9 cellular contexts compared by ENCODE assay signal in genomic region chr5:112228672-112229071, GRCh38.
DNase-seq lines count a peak whose midpoint lies in the region; ATAC-seq and TF ChIP-seq lines count a peak whose summit lies in the region.
"Had no signal": no experiment of that assay in that cellular context is flagged by ENCODE, and none has a peak within 500 bp of the region (broad histone marks: within the 10 kb centered on the region; RNA-seq: fewer than 3 reads in every experiment).

No MANE protein-coding gene starts in this region.

- no peak overlapping the region for H3K9ac ChIP-seq in parathyroid adenoma

- H3K79me2 ChIP-seq in parathyroid adenoma = no peaks in the 10 kb centered on the region

- no peak for TF ChIP-seq POLR2A in Peyer's patch (IDR thresholded peaks at IDR 0.05)

- TF ChIP-seq CTCF in Peyer's patch (IDR thresholded peaks at IDR 0.05) (no peak), fibroblast of the aortic adventitia (IDR thresholded peaks at IDR 0.05; ENCODE audit: insufficient read depth, low read length) (no peak), parathyroid adenoma (IDR thresholded peaks at IDR 0.05) (no peak)

- no peaks in the 10 kb centered on the region for H3K9me3 ChIP-seq in Peyer's patch
- H3K9me3 ChIP-seq in parathyroid adenoma (ENCODE audit: control insufficient read depth, low read length) = no peaks in the 10 kb centered on the region

- H3K4me1 ChIP-seq in Peyer's patch (peaks cover 0 to 6% (median 0%) of the 10 kb centered on the region in 4 donors), parathyroid adenoma (peaks cover 5% of the 10 kb centered on the region)

- no peaks in the 10 kb centered on the region for H3K36me3 ChIP-seq in Peyer's patch
- no peaks in the 10 kb centered on the region for H3K36me3 ChIP-seq in parathyroid adenoma (ENCODE audit: control insufficient read depth, insufficient read depth, low read length)

- H3K4me3 ChIP-seq in Peyer's patch = no peak overlapping the region
- H3K4me3 ChIP-seq in fibroblast of the aortic adventitia (ENCODE audit: low read depth, low read length) = no peak overlapping the region
- peak overlapping the region; percentile 29 for H3K4me3 ChIP-seq in parathyroid adenoma (ENCODE audit: low read depth, low read length)

- no peak overlapping the region for H2AFZ ChIP-seq in parathyroid adenoma

- H3K27me3 ChIP-seq in Peyer's patch = no peaks in the 10 kb centered on the region
- no peaks in the 10 kb centered on the region for H3K27me3 ChIP-seq in parathyroid adenoma (ENCODE audit: control insufficient read depth, insufficient read depth, low read length)

- H3K27ac ChIP-seq in Peyer's patch (no peak overlapping the region), parathyroid adenoma (no peak overlapping the region)

- ATAC-seq in GM21447 (IDR thresholded peaks at IDR 0.05; ENCODE audit: unreplicated experiment) (no peak), GM21717 (IDR thresholded peaks at IDR 0.05; ENCODE audit: unreplicated experiment) (no peak)

- peak overlapping the region; percentile 26 for H3K4me2 ChIP-seq in parathyroid adenoma (ENCODE audit: low read length)

- DNase-seq in GM03348 (ENCODE audit: low spot score) (peak; percentile 74), Peyer's patch (peak in 2 of 3 donors; percentile 70 to 73), fibroblast of the aortic adventitia (ENCODE audit: low read depth) (peak; percentile 74)
- DNase-seq in activated CD4-positive, alpha-beta T cell treated with anti-CD3 and anti-CD28 coated beads for 1 hour = no peak
- no peak for DNase-seq in stimulated activated CD4-positive, alpha-beta T cell treated with anti-CD3 and anti-CD28 coated beads, Interleukin-4, amount 100 ng/mL, for 24 hours
- DNase-seq: activated CD4-positive, alpha-beta T cell treated with anti-CD3 and anti-CD28 coated beads, Interleukin-2, amount 50 U/mL, for 4 hours had no signal

Comparison
In these comparisons a context has a peak if more than half of its experiments do, and no peak if none do; other contexts are left out.
1. DNase-seq: peak in GM03348 (single experiment), Peyer's patch (2 of 3) and fibroblast of the aortic adventitia (single experiment); none in activated CD4-positive, alpha-beta T cell treated with anti-CD3 and anti-CD28 coated beads for 1 hour (single experiment) and stimulated activated CD4-positive, alpha-beta T cell treated with anti-CD3 and anti-CD28 coated beads, Interleukin-4, amount 100 ng/mL, for 24 hours (single experiment).